Comparison of ENCODE assay signal across 23 cellular contexts in the genomic region with DNA sequence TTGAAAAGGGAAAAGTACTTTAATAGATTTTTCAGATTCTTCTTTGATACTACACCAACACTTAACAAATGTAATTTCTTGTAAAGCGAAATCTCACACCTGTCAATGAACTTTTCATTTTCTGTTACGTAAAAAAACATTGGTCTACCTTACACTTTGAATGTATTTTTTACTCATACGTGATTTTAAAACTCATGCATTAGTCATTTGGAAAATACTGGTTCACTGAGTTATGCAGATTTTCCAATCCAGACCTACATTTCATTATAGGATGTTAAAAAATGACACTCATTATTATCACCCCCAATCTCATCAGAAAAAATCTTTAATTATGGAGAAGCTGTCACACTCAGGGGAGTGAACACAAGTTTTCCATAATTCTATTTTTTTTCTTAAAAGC. TPM values are rescaled to one million over a fixed set of nuclear protein-coding genes. Genes with fewer than 3 reads are reported as not detected.
"Had no signal": no experiment of that assay in that cellular context is flagged by ENCODE, and none has a peak within 500 bp of the region (broad histone marks: within the 10 kb centered on the region; RNA-seq: fewer than 3 reads in every experiment).

No MANE protein-coding gene starts in this region.

- H3K4me3 ChIP-seq: breast epithelium, spleen, suprapubic skin, transverse colon, uterus had no signal

- H3K27me3 ChIP-seq: breast epithelium, spleen, suprapubic skin, transverse colon, uterus had no signal

- H3K27ac Mint-ChIP-seq: mesothelial cell of epicardium, nephron progenitor cell had no signal

- H3K4me3 Mint-ChIP-seq: mesothelial cell of epicardium, nephron progenitor cell had no signal

- H3K4me1 Mint-ChIP-seq: mesothelial cell of epicardium, nephron progenitor cell had no signal

- ATAC-seq: left lobe of liver had no signal

- DNase-seq: activated CD4-positive, alpha-beta T cell treated with anti-CD3 and anti-CD28 coated beads, Interleukin-2, amount 50 U/mL, for 48 hours; activated effector memory CD4-positive, alpha-beta T cell treated with Interleukin-2 at 50 U/mL for 16 hours; cerebellar nuclear complex; cortex of kidney; erythroblast; hypothalamus; kidney; nephron progenitor cell; nucleus accumbens; posterior cingulate gyrus; Right ventricle myocardium superior; SK-N-SH; spleen; stimulated activated naive CD4-positive, alpha-beta T cell; T-helper 9 cell; transverse colon; uterus had no signal

- H3K9me3 Mint-ChIP-seq: mesothelial cell of epicardium had no signal

- H3K36me3 ChIP-seq: breast epithelium, uterus had no signal

RNA-seq across cellular contexts. Expression of a gene that starts 36.9 kb away (rescaled TPM):
- total RNA-seq: frontal cortex, lung microvascular endothelial cell, spleen had no signal
- polyA plus RNA-seq: SK-N-SH had no signal
